In the genomic region with DNA sequence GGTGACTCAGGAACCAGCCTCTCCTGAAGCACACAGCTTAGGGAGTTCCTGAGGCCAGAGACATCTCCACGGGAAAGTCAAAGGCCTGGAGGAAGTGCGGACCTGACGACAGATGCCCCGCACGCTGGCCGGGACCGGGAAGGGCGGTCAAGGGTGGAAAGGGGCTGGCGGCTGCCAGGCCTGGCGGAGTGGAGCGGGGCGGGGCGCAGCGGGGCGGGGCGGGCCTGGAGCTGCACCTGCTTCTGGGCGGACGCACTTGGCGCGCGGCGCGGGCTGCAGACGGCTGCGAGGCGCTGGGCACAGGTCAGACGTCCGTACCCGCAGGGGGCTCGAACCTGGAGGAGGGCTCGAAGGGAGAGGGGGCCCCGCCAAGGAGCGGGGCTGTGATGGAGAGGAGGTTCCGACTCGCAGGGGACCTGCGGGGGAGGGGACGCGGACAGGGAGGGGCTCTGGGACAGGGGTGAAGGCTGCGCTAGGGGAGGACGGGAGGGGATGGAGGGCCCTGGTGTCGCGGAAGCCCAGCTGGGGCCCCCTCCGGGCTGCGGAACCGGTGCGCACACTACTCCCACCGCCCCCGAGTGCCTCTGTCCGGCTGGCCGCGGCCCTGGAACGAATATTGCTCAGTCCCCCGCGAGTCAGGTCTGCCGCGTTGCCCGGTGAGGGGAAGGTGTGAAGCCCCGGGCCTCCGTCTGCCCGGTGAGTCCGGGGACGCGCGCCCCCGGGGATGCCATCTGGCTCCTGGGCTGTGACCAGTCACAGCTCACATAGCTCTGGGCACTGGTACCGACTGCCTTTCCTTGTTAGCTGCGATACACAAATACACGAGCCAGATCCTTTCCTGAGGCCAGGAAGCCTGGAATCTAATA, we compare ENCODE assay signal across 1 cellular context.
TF ChIP-seq lines count a peak whose summit lies in the region.

Gene TMEM45B, plus strand, starts transcription at position 253 of the 866 bp plus-strand sequence. CDS start 36,635 bp downstream, outside the sequence.

TF ChIP-seq in HepG2, 621 proteins besides CTCF, POLR2A, EP300 and RAD21 (continued from another document and continues in another):
- TF ChIP-seq CEBPZ (IDR thresholded peaks at IDR 0.05; ENCODE audit: low read length) = no peak
- no peak for TF ChIP-seq ZNF567 (CRISPR knock-in tag; IDR thresholded peaks at IDR 0.05; ENCODE audit: borderline replicate concordance)
- TF ChIP-seq, protein P1, sequence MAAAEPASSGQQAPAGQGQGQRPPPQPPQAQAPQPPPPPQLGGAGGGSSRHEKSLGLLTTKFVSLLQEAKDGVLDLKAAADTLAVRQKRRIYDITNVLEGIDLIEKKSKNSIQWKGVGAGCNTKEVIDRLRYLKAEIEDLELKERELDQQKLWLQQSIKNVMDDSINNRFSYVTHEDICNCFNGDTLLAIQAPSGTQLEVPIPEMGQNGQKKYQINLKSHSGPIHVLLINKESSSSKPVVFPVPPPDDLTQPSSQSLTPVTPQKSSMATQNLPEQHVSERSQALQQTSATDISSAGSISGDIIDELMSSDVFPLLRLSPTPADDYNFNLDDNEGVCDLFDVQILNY (CRISPR knock-in tag; conservative IDR thresholded peaks at IDR 0.05) = no peak
- peak; percentile 70; the same call in 1 of the 2 replicates for TF ChIP-seq ZNF564 (CRISPR knock-in tag; IDR thresholded peaks at IDR 0.05)
- no peak for TF ChIP-seq RBAK (CRISPR knock-in tag; IDR thresholded peaks at IDR 0.05)
- TF ChIP-seq RFXAP (CRISPR knock-in tag; IDR thresholded peaks at IDR 0.05; ENCODE audit: borderline replicate concordance) = no peak
- no peak for TF ChIP-seq SP140L (CRISPR knock-in tag; IDR thresholded peaks at IDR 0.05; ENCODE audit: borderline replicate concordance)
- TF ChIP-seq MAFK (conservative IDR thresholded peaks at IDR 0.05 in 1 of 2, IDR thresholded peaks at IDR 0.05 in 1 of 2; ENCODE audit: low read length in 2 of 2) = no peak
- no peak for TF ChIP-seq ZHX2 (IDR thresholded peaks at IDR 0.05; ENCODE audit: low read depth)
- TF ChIP-seq ZHX2 (CRISPR knock-in tag; IDR thresholded peaks at IDR 0.05; ENCODE audit: borderline replicate concordance) = no peak
- TF ChIP-seq, protein P2, sequence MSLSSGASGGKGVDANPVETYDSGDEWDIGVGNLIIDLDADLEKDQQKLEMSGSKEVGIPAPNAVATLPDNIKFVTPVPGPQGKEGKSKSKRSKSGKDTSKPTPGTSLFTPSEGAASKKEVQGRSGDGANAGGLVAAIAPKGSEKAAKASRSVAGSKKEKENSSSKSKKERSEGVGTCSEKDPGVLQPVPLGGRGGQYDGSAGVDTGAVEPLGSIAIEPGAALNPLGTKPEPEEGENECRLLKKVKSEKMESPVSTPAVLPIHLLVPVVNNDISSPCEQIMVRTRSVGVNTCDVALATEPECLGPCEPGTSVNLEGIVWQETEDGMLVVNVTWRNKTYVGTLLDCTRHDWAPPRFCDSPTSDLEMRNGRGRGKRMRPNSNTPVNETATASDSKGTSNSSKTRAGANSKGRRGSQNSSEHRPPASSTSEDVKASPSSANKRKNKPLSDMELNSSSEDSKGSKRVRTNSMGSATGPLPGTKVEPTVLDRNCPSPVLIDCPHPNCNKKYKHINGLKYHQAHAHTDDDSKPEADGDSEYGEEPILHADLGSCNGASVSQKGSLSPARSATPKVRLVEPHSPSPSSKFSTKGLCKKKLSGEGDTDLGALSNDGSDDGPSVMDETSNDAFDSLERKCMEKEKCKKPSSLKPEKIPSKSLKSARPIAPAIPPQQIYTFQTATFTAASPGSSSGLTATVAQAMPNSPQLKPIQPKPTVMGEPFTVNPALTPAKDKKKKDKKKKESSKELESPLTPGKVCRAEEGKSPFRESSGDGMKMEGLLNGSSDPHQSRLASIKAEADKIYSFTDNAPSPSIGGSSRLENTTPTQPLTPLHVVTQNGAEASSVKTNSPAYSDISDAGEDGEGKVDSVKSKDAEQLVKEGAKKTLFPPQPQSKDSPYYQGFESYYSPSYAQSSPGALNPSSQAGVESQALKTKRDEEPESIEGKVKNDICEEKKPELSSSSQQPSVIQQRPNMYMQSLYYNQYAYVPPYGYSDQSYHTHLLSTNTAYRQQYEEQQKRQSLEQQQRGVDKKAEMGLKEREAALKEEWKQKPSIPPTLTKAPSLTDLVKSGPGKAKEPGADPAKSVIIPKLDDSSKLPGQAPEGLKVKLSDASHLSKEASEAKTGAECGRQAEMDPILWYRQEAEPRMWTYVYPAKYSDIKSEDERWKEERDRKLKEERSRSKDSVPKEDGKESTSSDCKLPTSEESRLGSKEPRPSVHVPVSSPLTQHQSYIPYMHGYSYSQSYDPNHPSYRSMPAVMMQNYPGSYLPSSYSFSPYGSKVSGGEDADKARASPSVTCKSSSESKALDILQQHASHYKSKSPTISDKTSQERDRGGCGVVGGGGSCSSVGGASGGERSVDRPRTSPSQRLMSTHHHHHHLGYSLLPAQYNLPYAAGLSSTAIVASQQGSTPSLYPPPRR (CRISPR knock-in tag; IDR thresholded peaks at IDR 0.05; ENCODE audit: borderline replicate concordance) = no peak
- 0 out of 2 replicates have a peak, but pooled peaks have one; percentile 7 for TF ChIP-seq ZNF281 (CRISPR knock-in tag; IDR thresholded peaks at IDR 0.05; ENCODE audit: borderline replicate concordance)
- no peak for TF ChIP-seq ZNF569 (CRISPR knock-in tag; IDR thresholded peaks at IDR 0.05; ENCODE audit: borderline replicate concordance)
- TF ChIP-seq TARDBP (CRISPR knock-in tag; IDR thresholded peaks at IDR 0.05) = peak; percentile 20; the same call in 1 of the 2 replicates
- no peak for TF ChIP-seq ZBTB1 (CRISPR knock-in tag; IDR thresholded peaks at IDR 0.05; ENCODE audit: borderline replicate concordance)
- no peak for TF ChIP-seq ZNF34 (CRISPR knock-in tag; IDR thresholded peaks at IDR 0.05; ENCODE audit: borderline replicate concordance)
- TF ChIP-seq ZNF460 (CRISPR knock-in tag; IDR thresholded peaks at IDR 0.05; ENCODE audit: borderline replicate concordance) = no peak; the same call in 1 of the 2 replicates
- TF ChIP-seq ZNF432 (CRISPR knock-in tag; IDR thresholded peaks at IDR 0.05; ENCODE audit: borderline replicate concordance) = no peak
- TF ChIP-seq NR2F6 (IDR thresholded peaks at IDR 0.05) = no peak
- TF ChIP-seq NR2F6 (CRISPR knock-in tag; IDR thresholded peaks at IDR 0.05) = no peak
- no peak for TF ChIP-seq ZBTB39 (CRISPR knock-in tag; IDR thresholded peaks at IDR 0.05)
- no peak for TF ChIP-seq ZFP36L1 (CRISPR knock-in tag; IDR thresholded peaks at IDR 0.05)
- no peak for TF ChIP-seq ZFP62 (CRISPR knock-in tag; IDR thresholded peaks at IDR 0.05)
- no peak for TF ChIP-seq ZNF513 (CRISPR knock-in tag; conservative IDR thresholded peaks at IDR 0.05)
- TF ChIP-seq GABPA (IDR thresholded peaks at IDR 0.05; ENCODE audit: low read depth, low read length) = no peak
- TF ChIP-seq GABPA (CRISPR knock-in tag; IDR thresholded peaks at IDR 0.05; ENCODE audit: low read depth) = no peak
